Comparison of ENCODE assay signal across 1 cellular context in the genomic region with DNA sequence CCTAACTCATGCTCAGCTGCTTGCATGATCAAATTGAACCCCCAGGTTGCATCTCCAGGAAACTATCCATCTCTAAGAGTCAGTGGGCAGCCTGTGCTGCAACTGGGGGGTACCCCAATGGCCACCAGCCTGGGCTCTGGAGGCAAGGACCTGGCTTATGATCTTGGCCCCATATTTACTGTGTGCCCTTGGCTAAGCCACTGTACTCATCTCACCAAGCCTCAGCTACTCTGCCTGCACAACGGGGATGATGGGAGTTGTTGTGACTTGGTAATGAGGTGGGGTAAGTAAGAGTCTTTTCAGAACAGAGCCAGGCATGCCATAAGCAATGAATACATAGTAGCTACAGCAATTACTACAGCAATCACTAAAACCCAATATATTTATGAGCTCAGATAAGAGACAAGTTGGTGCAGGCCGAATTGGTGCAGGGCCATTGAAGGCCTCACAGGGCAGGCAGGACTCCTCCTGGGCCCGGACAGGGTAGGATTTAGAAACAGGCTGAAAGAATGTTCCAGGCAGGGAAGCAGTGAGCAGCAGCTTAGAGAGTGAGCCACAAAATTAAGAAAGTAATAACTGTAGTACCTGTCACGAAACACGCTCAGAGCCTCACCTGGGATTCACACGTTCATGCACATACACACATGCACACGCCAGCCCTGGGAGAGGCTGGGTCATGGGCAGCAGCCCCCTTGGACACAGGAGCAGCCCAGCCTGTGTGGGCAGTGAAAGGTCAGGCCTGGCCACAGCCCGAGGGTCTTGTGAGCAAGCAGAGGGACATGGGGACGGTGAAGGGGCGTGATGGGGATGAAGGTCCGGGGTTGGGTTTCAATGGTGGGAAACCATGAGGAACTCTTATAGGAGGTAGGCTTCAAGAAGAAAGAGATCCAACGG.
TF ChIP-seq lines count a peak whose summit lies in the region.

No MANE protein-coding gene starts in this region.

TF ChIP-seq in GM23338, 12 proteins besides CTCF, POLR2A, EP300 and RAD21 (continued from another document):
- no peak for TF ChIP-seq ZNF462 (CRISPR knock-in tag; IDR thresholded peaks at IDR 0.05)
- TF ChIP-seq, protein P1, sequence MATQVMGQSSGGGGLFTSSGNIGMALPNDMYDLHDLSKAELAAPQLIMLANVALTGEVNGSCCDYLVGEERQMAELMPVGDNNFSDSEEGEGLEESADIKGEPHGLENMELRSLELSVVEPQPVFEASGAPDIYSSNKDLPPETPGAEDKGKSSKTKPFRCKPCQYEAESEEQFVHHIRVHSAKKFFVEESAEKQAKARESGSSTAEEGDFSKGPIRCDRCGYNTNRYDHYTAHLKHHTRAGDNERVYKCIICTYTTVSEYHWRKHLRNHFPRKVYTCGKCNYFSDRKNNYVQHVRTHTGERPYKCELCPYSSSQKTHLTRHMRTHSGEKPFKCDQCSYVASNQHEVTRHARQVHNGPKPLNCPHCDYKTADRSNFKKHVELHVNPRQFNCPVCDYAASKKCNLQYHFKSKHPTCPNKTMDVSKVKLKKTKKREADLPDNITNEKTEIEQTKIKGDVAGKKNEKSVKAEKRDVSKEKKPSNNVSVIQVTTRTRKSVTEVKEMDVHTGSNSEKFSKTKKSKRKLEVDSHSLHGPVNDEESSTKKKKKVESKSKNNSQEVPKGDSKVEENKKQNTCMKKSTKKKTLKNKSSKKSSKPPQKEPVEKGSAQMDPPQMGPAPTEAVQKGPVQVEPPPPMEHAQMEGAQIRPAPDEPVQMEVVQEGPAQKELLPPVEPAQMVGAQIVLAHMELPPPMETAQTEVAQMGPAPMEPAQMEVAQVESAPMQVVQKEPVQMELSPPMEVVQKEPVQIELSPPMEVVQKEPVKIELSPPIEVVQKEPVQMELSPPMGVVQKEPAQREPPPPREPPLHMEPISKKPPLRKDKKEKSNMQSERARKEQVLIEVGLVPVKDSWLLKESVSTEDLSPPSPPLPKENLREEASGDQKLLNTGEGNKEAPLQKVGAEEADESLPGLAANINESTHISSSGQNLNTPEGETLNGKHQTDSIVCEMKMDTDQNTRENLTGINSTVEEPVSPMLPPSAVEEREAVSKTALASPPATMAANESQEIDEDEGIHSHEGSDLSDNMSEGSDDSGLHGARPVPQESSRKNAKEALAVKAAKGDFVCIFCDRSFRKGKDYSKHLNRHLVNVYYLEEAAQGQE (IDR thresholded peaks at IDR 0.05; ENCODE audit: unreplicated experiment): no peak
- no peak for TF ChIP-seq EZH2 (IDR thresholded peaks at IDR 0.05; ENCODE audit: low read depth, unreplicated experiment)
- TF ChIP-seq, protein P2, sequence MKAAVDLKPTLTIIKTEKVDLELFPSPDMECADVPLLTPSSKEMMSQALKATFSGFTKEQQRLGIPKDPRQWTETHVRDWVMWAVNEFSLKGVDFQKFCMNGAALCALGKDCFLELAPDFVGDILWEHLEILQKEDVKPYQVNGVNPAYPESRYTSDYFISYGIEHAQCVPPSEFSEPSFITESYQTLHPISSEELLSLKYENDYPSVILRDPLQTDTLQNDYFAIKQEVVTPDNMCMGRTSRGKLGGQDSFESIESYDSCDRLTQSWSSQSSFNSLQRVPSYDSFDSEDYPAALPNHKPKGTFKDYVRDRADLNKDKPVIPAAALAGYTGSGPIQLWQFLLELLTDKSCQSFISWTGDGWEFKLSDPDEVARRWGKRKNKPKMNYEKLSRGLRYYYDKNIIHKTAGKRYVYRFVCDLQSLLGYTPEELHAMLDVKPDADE (IDR thresholded peaks at IDR 0.05): no peak
- TF ChIP-seq JUNB (IDR thresholded peaks at IDR 0.05; ENCODE audit: unreplicated experiment): no peak
- no peak for TF ChIP-seq CREB1 (CRISPR knock-in tag; IDR thresholded peaks at IDR 0.05; ENCODE audit: low read depth)
- TF ChIP-seq POLR2AphosphoS5 (IDR thresholded peaks at IDR 0.05; ENCODE audit: low read depth): no peak
- no peak for TF ChIP-seq STAT1 (IDR thresholded peaks at IDR 0.05; ENCODE audit: unreplicated experiment)
- TF ChIP-seq NANOG (IDR thresholded peaks at IDR 0.05; ENCODE audit: borderline replicate concordance): no peak
- TF ChIP-seq ZNF114 (CRISPR knock-in tag; IDR thresholded peaks at IDR 0.05): no peak
